ENCODE assay signal across 8 cellular contexts in genomic region chr5:95962785-95963184, GRCh38. TPM values are rescaled to one million over a fixed set of nuclear protein-coding genes. Genes with fewer than 3 reads are reported as not detected.
DNase-seq lines count a peak whose midpoint lies in the region; ATAC-seq lines count a peak whose summit lies in the region.

No MANE protein-coding gene starts in this region.

- WGBS in HUES64, result 72% methylated on average over 5 of the region's 6 CpGs

- H3K9me3 ChIP-seq in HUES64 (ENCODE audit: insufficient read depth, low read depth, low read length), result no peaks in the 10 kb centered on the region
- no peaks in the 10 kb centered on the region for H3K9me3 ChIP-seq in iPS-18c (ENCODE audit: control insufficient read depth, insufficient read depth, low read length)

- peak overlapping the region; percentile 61 for H3K9ac ChIP-seq in HUES64 (ENCODE audit: low read depth, low read length)

- peaks cover 42% of the 10 kb centered on the region for H3K4me1 ChIP-seq in HUES64 (ENCODE audit: insufficient read depth, low read length)

- peaks cover 13% of the 10 kb centered on the region for H3K27me3 ChIP-seq in HUES64 (ENCODE audit: insufficient read depth, low read length)

- H3K27ac ChIP-seq in HUES64 (ENCODE audit: low read depth, low read length), result peak overlapping the region; percentile 86

- DNase-seq in activated T-cell treated with anti-CD3 and anti-CD28 coated beads, Interleukin-2, amount 50 U/mL, for 72 hours, result no peak
- peak in 1 of 2 donors; percentile 9 for DNase-seq in stimulated activated naive CD8-positive, alpha-beta T cell treated with anti-CD3 and anti-CD28 coated beads, Interleukin-15, amount 100 ng/mL, for 72 hours
- DNase-seq in activated effector memory CD4-positive, alpha-beta T cell treated with Interleukin-2 at 50 U/mL for 16 hours, result no peak
- no peak for DNase-seq in hepatic stellate cell (ENCODE audit: low spot score)

- H3K27ac Mint-ChIP-seq in activated T-cell treated with anti-CD3 and anti-CD28 coated beads, Interleukin-2, amount 50 U/mL, for 72 hours, result peak overlapping the region; percentile 97
- peak overlapping the region in 1 of 2 donors; percentile 98 for H3K27ac Mint-ChIP-seq in stimulated activated naive CD8-positive, alpha-beta T cell treated with anti-CD3 and anti-CD28 coated beads, Interleukin-15, amount 100 ng/mL, for 72 hours

- peaks cover 4% of the 10 kb centered on the region for H3K27me3 Mint-ChIP-seq in activated T-cell treated with anti-CD3 and anti-CD28 coated beads, Interleukin-2, amount 50 U/mL, for 72 hours (ENCODE audit: low read depth)
- H3K27me3 Mint-ChIP-seq in stimulated activated naive CD8-positive, alpha-beta T cell treated with anti-CD3 and anti-CD28 coated beads, Interleukin-15, amount 100 ng/mL, for 72 hours, result peaks cover 5% of the 10 kb centered on the region

- no peaks in the 10 kb centered on the region for H3K36me3 ChIP-seq in HUES64 (ENCODE audit: insufficient read depth, low read length)

- H3K36me3 Mint-ChIP-seq in activated T-cell treated with anti-CD3 and anti-CD28 coated beads, Interleukin-2, amount 50 U/mL, for 72 hours (ENCODE audit: insufficient read depth in 2 of 2), result peaks cover 18% of the 10 kb centered on the region in 2 donors

- H3K4me3 Mint-ChIP-seq in activated T-cell treated with anti-CD3 and anti-CD28 coated beads, Interleukin-2, amount 50 U/mL, for 72 hours, result peak overlapping the region; percentile 98 to 99
- H3K4me3 Mint-ChIP-seq in stimulated activated naive CD8-positive, alpha-beta T cell treated with anti-CD3 and anti-CD28 coated beads, Interleukin-15, amount 100 ng/mL, for 72 hours, result peak overlapping the region; percentile 92 to 98

- peaks cover 54% of the 10 kb centered on the region for H3K4me1 Mint-ChIP-seq in activated T-cell treated with anti-CD3 and anti-CD28 coated beads, Interleukin-2, amount 50 U/mL, for 72 hours (ENCODE audit: low read depth)
- peaks cover 44% of the 10 kb centered on the region for H3K4me1 Mint-ChIP-seq in stimulated activated naive CD8-positive, alpha-beta T cell treated with anti-CD3 and anti-CD28 coated beads, Interleukin-15, amount 100 ng/mL, for 72 hours

- ATAC-seq in activated T-cell treated with anti-CD3 and anti-CD28 coated beads, Interleukin-2, amount 50 U/mL, for 72 hours (replicated peaks in 1 of 2), result no peak
- ATAC-seq in stimulated activated naive CD8-positive, alpha-beta T cell treated with anti-CD3 and anti-CD28 coated beads, Interleukin-15, amount 100 ng/mL, for 72 hours, result no peak
- ATAC-seq in HG03342 (IDR thresholded peaks at IDR 0.05; ENCODE audit: unreplicated experiment) (no peak), HG03460 (IDR thresholded peaks at IDR 0.05; ENCODE audit: unreplicated experiment) (no peak)

- H3K4me3 ChIP-seq in HUES64 (ENCODE audit: low read length) (peak overlapping the region; percentile 82), iPS-18c (ENCODE audit: insufficient read depth, low read depth, low read length) (peak overlapping the region; percentile 69; the same call in 1 of the 2 replicates)

- H3K9me3 Mint-ChIP-seq in activated T-cell treated with anti-CD3 and anti-CD28 coated beads, Interleukin-2, amount 50 U/mL, for 72 hours, result no peaks in the 10 kb centered on the region
- no peaks in the 10 kb centered on the region for H3K9me3 Mint-ChIP-seq in stimulated activated naive CD8-positive, alpha-beta T cell treated with anti-CD3 and anti-CD28 coated beads, Interleukin-15, amount 100 ng/mL, for 72 hours

RNA-seq across cellular contexts. Expression of gene ELL2, which starts 1.1 kb away (rescaled TPM):
- 11.6 TPM for polyA plus RNA-seq in HUES64 (2013, experiment 1 of 2)
- polyA plus RNA-seq in HUES64 (2013, experiment 2 of 2), result 10.1 TPM
- 100 to 1,000 TPM in 1 of 2 donors, 10 to 100 TPM in 1; 76.3 to 113 TPM for total RNA-seq in activated T-cell treated with anti-CD3 and anti-CD28 coated beads, Interleukin-2, amount 50 U/mL, for 72 hours
